In the genomic region with DNA sequence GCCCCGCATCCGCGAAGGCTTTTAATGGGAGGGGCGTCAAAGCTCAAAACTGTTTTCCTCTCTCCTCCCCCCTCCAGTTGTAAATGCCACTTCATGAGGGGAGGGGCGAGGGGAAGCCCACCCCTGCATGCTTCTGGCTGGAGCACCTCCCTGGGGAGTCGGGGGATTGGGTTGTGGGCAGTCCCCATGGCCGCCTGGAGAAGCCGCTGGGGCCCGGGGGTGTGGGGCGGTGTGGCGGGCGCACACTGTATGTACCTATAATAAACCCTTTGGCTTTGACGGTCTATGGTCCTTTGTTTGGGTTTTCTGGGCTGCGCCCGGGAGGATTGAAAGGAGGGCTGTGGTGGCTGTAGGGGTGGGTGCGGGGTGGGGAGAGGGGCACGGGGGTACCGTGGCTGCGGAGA, we compare ENCODE assay signal across 8 cellular contexts. TPM values are rescaled to one million over a fixed set of nuclear protein-coding genes. Genes with fewer than 3 reads are reported as not detected.
DNase-seq lines count a peak whose midpoint lies in the region; ATAC-seq and TF ChIP-seq lines count a peak whose summit lies in the region.

No MANE protein-coding gene starts in this region.

- peak overlapping the region; percentile 100 for H3K4me2 ChIP-seq in HCT116 (ENCODE audit: low read length)

- peak overlapping the region; percentile 85 for H3K9ac ChIP-seq in HCT116 (ENCODE audit: low read length)

- H3K9me3 ChIP-seq in HCT116 (ENCODE audit: control insufficient read depth in 1 of 2, insufficient read depth in 1 of 2, low read depth in 1 of 2, low read length in 2 of 2) (no peaks in the 10 kb centered on the region), SJSA1 (replicated peaks) (no peaks in the 10 kb centered on the region), neutrophil (no peaks in the 10 kb centered on the region)

- no peaks in the 10 kb centered on the region for H3K27me3 ChIP-seq in GM06990 (replicated peaks; ENCODE audit: control insufficient read depth, insufficient read depth, low read length)
- H3K27me3 ChIP-seq in HCT116 (ENCODE audit: insufficient read depth, low read length) = no peaks in the 10 kb centered on the region
- H3K27me3 ChIP-seq in SJSA1 (replicated peaks) = no peaks in the 10 kb centered on the region
- peaks cover 10% of the 10 kb centered on the region for H3K27me3 ChIP-seq in neutrophil

- RAD21 ChIA-PET in HCT116 (lab: Charles Lee; ENCODE audit: low non-redundant PET in 1 of 2, low total read pairs in 2 of 2, uncharacterized antibody in 2 of 2, unreplicated experiment in 2 of 2) = no interaction called here

- H3K27ac ChIP-seq in HCT116 (ENCODE audit: low read depth, low read length) = peak overlapping the region; percentile 67
- H3K27ac ChIP-seq in SJSA1 = no peak overlapping the region; the same call in 1 of the 2 replicates
- H3K27ac ChIP-seq in neutrophil = peak overlapping the region; percentile 99

- DNase-seq in GM06990 (ENCODE audit: extremely low read depth, insufficient read length) (peak; percentile 41), HCT116 (ENCODE audit: low read depth, low spot score) (no peak), SJSA1 (ENCODE audit: low read depth in 1 of 2, low spot score in 2 of 2) (no peak), epithelial cell of esophagus (ENCODE audit: low read depth) (no peak), NK-92 (lab: John Stamatoyannopoulos, UW; ENCODE audit: unreplicated experiment) (no peak), mucosa of gallbladder (ENCODE audit: low spot score) (no peak)
- DNase-seq in stimulated activated CD4-positive, alpha-beta T cell treated with anti-CD3 and anti-CD28 coated beads, Interleukin-4, amount 100 ng/mL, for 24 hours = no peak

- H4K20me1 ChIP-seq in HCT116 (ENCODE audit: insufficient read depth) = no peaks in the 10 kb centered on the region

- CTCF ChIA-PET in HCT116 (lab: Charles Lee) = no interaction called here

- H3K36me3 ChIP-seq in GM06990 (ENCODE audit: control insufficient read depth, insufficient read depth, low read length) = peaks cover 7% of the 10 kb centered on the region
- H3K36me3 ChIP-seq in HCT116 (ENCODE audit: control insufficient read depth in 1 of 2, insufficient read depth in 2 of 2, low read length in 2 of 2) = peaks cover 3 to 9% of the 10 kb centered on the region in 2 experiments; a peak in 2 of 4 replicates
- peaks cover 28% of the 10 kb centered on the region for H3K36me3 ChIP-seq in SJSA1
- peaks cover 34% of the 10 kb centered on the region for H3K36me3 ChIP-seq in neutrophil

- H3K4me1 ChIP-seq in HCT116 (ENCODE audit: control insufficient read depth in 1 of 2, insufficient read depth in 2 of 2, low read length in 2 of 2) (peaks cover 10 to 27% of the 10 kb centered on the region in 2 experiments), SJSA1 (replicated peaks) (peaks cover 10% of the 10 kb centered on the region), neutrophil (ENCODE audit: control insufficient read depth in 1 of 2, insufficient read depth in 1 of 2, low read depth in 1 of 2, low read length in 1 of 2) (peaks cover 52 to 64% of the 10 kb centered on the region in 2 experiments)

- intact Hi-C loops in HCT116 (cut with micrococcal nuclease) = no loop called here

- POLR2A ChIA-PET in HCT116 (lab: Charles Lee) = no interaction called here

- no TSS peak for BruUV-seq in HCT116 (replicated peaks; lab: Mats Ljungman, UMichigan)

- TF ChIP-seq POLR2A in HCT116 (IDR thresholded peaks at IDR 0.05; ENCODE audit: borderline replicate concordance, extremely low read depth, insufficient read depth, insufficient read length) = no peak

- H3K4me3 ChIP-seq in GM06990 (replicated peaks; ENCODE audit: low read depth, low read length) = peak overlapping the region; percentile 94
- H3K4me3 ChIP-seq in HCT116 (replicated peaks in 1 of 2; ENCODE audit: low read depth in 1 of 2, low read length in 2 of 2) = peak overlapping the region; percentile 79 to 95
- peak overlapping the region; percentile 71 for H3K4me3 ChIP-seq in SJSA1
- H3K4me3 ChIP-seq in epithelial cell of esophagus (ENCODE audit: low read length) = peak overlapping the region; percentile 84
- peak overlapping the region; percentile 89 to 97 for H3K4me3 ChIP-seq in neutrophil (ENCODE audit: low read depth in 1 of 2, low read length in 1 of 2)

- peak; percentile 43 for ATAC-seq in HCT116

- TF ChIP-seq CTCF in GM06990 (IDR thresholded peaks at IDR 0.05; ENCODE audit: insufficient read depth, low read length, poor library complexity, severe bottlenecking) = no peak
- no peak for TF ChIP-seq CTCF in HCT116 (IDR thresholded peaks at IDR 0.05 in 2 of 3, conservative IDR thresholded peaks at IDR 0.05 in 1 of 3; ENCODE audit: borderline replicate concordance in 1 of 3, insufficient read depth in 1 of 3, low read depth in 2 of 3, low read length in 2 of 3)
- no peak for TF ChIP-seq CTCF in epithelial cell of esophagus (IDR thresholded peaks at IDR 0.05; ENCODE audit: insufficient read depth, low read depth, low read length, missing control alignments)
- no peak for TF ChIP-seq CTCF in neutrophil (IDR thresholded peaks at IDR 0.05)

- peaks cover 14% of the 10 kb centered on the region; the same call in 1 of the 2 replicates for H3K79me2 ChIP-seq in HCT116 (ENCODE audit: insufficient read depth, low read length)

- peak overlapping the region; percentile 83 for H2AFZ ChIP-seq in HCT116 (ENCODE audit: low read depth, low read length, poor library complexity, severe bottlenecking)

- TF ChIP-seq RAD21 in HCT116 (IDR thresholded peaks at IDR 0.05; ENCODE audit: low read depth) = no peak

- no peaks in the 10 kb centered on the region for H3K9me2 ChIP-seq in HCT116 (ENCODE audit: insufficient read depth)

TF ChIP-seq in HCT116, 20 proteins besides CTCF, POLR2A, EP300 and RAD21:
- TF ChIP-seq JUND (IDR thresholded peaks at IDR 0.05) = no peak
- TF ChIP-seq FOSL1 (IDR thresholded peaks at IDR 0.05; ENCODE audit: low read depth) = no peak
- TF ChIP-seq, protein P1, sequence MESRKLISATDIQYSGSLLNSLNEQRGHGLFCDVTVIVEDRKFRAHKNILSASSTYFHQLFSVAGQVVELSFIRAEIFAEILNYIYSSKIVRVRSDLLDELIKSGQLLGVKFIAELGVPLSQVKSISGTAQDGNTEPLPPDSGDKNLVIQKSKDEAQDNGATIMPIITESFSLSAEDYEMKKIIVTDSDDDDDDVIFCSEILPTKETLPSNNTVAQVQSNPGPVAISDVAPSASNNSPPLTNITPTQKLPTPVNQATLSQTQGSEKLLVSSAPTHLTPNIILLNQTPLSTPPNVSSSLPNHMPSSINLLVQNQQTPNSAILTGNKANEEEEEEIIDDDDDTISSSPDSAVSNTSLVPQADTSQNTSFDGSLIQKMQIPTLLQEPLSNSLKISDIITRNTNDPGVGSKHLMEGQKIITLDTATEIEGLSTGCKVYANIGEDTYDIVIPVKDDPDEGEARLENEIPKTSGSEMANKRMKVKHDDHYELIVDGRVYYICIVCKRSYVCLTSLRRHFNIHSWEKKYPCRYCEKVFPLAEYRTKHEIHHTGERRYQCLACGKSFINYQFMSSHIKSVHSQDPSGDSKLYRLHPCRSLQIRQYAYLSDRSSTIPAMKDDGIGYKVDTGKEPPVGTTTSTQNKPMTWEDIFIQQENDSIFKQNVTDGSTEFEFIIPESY (IDR thresholded peaks at IDR 0.05; ENCODE audit: extremely low read depth, insufficient replicate concordance, low read length) = no peak

RNA-seq across cellular contexts. Expression of a gene that starts 0.5 kb away (rescaled TPM):
- total RNA-seq in HCT116 (2021; ENCODE audit: unreplicated experiment) (97.4 TPM), mucosa of gallbladder (80.9 TPM)
- 95.7 and 104 TPM in 2 replicates for polyA plus RNA-seq in HCT116 (2012)
- 16.2 and 16.4 TPM in 2 replicates for total RNA-seq in SJSA1 (2014; rRNA removed; shearing (Covaris generic))

RNA-seq across cellular contexts. Expression of a gene that starts 25.0 kb away (rescaled TPM):
- total RNA-seq in HCT116 (2021; ENCODE audit: unreplicated experiment) (310 TPM), mucosa of gallbladder (225 TPM)
- polyA plus RNA-seq in HCT116 (2012) = 248 and 382 TPM in 2 replicates
- total RNA-seq in SJSA1 (2014; rRNA removed; shearing (Covaris generic)) = 16.5 and 23.7 TPM in 2 replicates
